ENCODE assay signal across 8 cellular contexts in the genomic region with DNA sequence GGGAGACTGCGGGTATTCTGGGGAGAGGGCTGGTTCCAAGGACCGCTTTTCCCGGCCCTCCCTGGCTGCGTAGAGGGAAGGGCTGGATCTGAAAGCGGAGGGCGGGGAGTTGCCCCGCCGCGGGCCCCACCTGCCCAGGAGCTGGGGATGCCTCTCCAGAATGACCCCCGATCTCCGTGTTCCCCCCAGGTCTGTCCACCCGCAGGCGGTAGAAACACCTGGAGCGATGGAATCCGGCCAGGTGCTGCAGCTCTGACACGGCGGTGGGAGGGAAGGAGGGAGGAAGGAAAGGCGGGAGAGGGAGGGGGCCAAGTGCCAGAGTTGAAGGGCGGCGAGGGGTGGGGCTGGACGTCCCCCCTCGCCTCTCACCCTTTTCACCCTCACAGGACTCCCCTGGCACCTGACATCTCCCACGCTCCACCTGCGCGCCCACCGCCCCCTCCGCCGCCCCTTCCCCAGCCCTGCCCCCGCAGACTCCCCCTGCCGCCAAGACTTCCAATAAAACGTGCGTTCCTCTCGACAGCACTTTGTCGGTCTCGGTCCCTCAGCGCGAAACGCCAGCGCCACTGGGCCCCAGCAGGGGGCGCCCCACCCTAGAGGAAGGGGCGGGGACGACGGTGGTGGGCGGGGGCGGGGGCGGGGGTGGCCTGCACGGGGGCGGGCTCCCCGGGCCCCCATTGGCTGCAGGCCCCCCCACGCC.
A peak's percentile ranks its signal among the peaks of the same experiment; 100 is the strongest.
DNase-seq lines count a peak whose midpoint lies in the region; ATAC-seq and TF ChIP-seq lines count a peak whose summit lies in the region.

No MANE protein-coding gene starts in this region.

- peak; percentile 0 to 25 for DNase-seq in NOMO-1 (lab: John Stamatoyannopoulos, UW; ENCODE audit: unreplicated experiment in 2 of 2)
- no peak for DNase-seq in NOMO-1 treated with dmso at 0.1 percent for 144 hours (lab: John Stamatoyannopoulos, UW; ENCODE audit: unreplicated experiment)
- DNase-seq in RWPE1 (ENCODE audit: low spot score): peak; percentile 34
- DNase-seq in activated naive CD4-positive, alpha-beta T cell treated with anti-CD3 and anti-CD28 coated beads, Interleukin-2, amount 10 ng/mL, durations not matched to agents 7 days and 5 days: peak; percentile 78
- peak in 32 of 51 donors; percentile 14 to 77 (median 40) for DNase-seq in hypothalamus (lab: John Stamatoyannopoulos, UW)
- DNase-seq in stimulated activated CD4-positive, alpha-beta T cell treated with anti-CD3 and anti-CD28 coated beads, Interleukin-1b, Interleukin-23, amount 100 ng/mL, for 24 hours (ENCODE audit: low read depth in 4 of 4, low spot score in 1 of 4): peak in 3 of 4 experiments; percentile 29 to 61 (median 44)

- no peak overlapping the region for H3K27ac Mint-ChIP-seq in activated naive CD4-positive, alpha-beta T cell treated with anti-CD3 and anti-CD28 coated beads, Interleukin-2, amount 10 ng/mL, durations not matched to agents 7 days and 5 days

- H3K27me3 Mint-ChIP-seq in activated naive CD4-positive, alpha-beta T cell treated with anti-CD3 and anti-CD28 coated beads, Interleukin-2, amount 10 ng/mL, durations not matched to agents 7 days and 5 days: peaks cover 56% of the 10 kb centered on the region

- CTCF ChIA-PET in RWPE1 (lab: Yijun Ruan, JAX): interaction anchor here (0.5 to 2.6 kb wide), 11 partner anchors 28 to 171 kb away, joined by 3 to 15 read pairs (median 5); no protein-coding TSS in a partner anchor
- CTCF ChIA-PET in activated naive CD4-positive, alpha-beta T cell treated with anti-CD3 and anti-CD28 coated beads, Interleukin-2, amount 10 ng/mL, durations not matched to agents 7 days and 5 days (lab: Charles Lee): interaction anchor here (0.8 to 5.9 kb wide), 22 partner anchors 7 to 353 kb away, joined by 3 to 50 read pairs (median 5); partner anchors contain the start of genes FXYD5 and USF2

- POLR2A ChIA-PET in RWPE1 (lab: Yijun Ruan, JAX; ENCODE audit: low non-redundant PET): no interaction called here

- ATAC-seq in HG02571 (IDR thresholded peaks at IDR 0.05; ENCODE audit: unreplicated experiment): no peak
- no peak for ATAC-seq in GM21737 (IDR thresholded peaks at IDR 0.05; ENCODE audit: unreplicated experiment)

- peak; percentile 66 for TF ChIP-seq CTCF in RWPE1 (conservative IDR thresholded peaks at IDR 0.05; ENCODE audit: low read depth)

- peaks cover 45% of the 10 kb centered on the region for H3K4me1 Mint-ChIP-seq in activated naive CD4-positive, alpha-beta T cell treated with anti-CD3 and anti-CD28 coated beads, Interleukin-2, amount 10 ng/mL, durations not matched to agents 7 days and 5 days

- peak overlapping the region; percentile 78 for H3K4me3 Mint-ChIP-seq in activated naive CD4-positive, alpha-beta T cell treated with anti-CD3 and anti-CD28 coated beads, Interleukin-2, amount 10 ng/mL, durations not matched to agents 7 days and 5 days

- H3K36me3 Mint-ChIP-seq in activated naive CD4-positive, alpha-beta T cell treated with anti-CD3 and anti-CD28 coated beads, Interleukin-2, amount 10 ng/mL, durations not matched to agents 7 days and 5 days: peaks cover 12% of the 10 kb centered on the region

- no peaks in the 10 kb centered on the region for H3K9me3 Mint-ChIP-seq in activated naive CD4-positive, alpha-beta T cell treated with anti-CD3 and anti-CD28 coated beads, Interleukin-2, amount 10 ng/mL, durations not matched to agents 7 days and 5 days

- H3K27ac ChIP-seq in RWPE1: no peak overlapping the region
